26 cellular contexts compared by ENCODE assay signal in the genomic region with DNA sequence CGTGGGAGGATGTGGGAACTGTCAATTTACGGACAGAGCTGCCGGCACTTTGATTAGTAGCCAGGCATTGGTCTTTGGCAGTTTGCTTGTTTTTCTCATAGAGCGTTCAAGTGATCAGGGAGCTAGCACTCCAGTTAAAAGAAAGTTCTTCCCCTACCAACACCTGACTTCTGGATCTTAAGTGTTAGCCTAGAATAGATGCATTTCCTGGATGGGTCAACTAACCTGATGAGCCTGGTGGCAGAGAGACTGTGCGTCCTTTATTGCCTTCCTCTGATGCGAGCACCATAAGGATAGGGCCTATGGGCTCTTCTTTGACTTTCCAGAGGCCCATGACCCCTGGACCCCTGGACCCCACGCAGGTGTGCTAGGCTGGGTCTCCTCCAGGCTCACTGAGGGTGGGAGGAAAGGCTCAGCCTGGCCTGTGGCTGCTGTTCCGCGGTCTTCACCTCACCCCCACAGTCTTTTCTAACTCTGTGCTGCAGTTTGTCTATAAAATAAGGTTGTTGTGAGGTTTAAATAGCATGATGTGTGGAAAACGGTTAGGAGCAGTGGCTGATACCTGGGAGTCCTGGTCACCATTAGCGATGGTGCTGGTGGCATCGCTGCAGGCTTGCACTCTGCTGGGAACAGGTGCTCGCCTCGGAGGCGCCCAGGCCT. TPM values are rescaled to one million over a fixed set of nuclear protein-coding genes. Genes with fewer than 3 reads are reported as not detected.
DNase-seq lines count a peak whose midpoint lies in the region; ATAC-seq, FAIRE-seq and TF ChIP-seq lines count a peak whose summit lies in the region.
"Had no signal": no experiment of that assay in that cellular context is flagged by ENCODE, and none has a peak within 500 bp of the region (broad histone marks: within the 10 kb centered on the region; RNA-seq: fewer than 3 reads in every experiment).

No MANE protein-coding gene starts in this region.

- no peak for TF ChIP-seq POLR2A in HepG2 (IDR thresholded peaks at IDR 0.05; ENCODE audit: insufficient read depth in 1 of 2, low read depth in 2 of 2, low read length in 2 of 2)
- no peak for TF ChIP-seq POLR2A in spleen (IDR thresholded peaks at IDR 0.05)

- no peaks in the 10 kb centered on the region for H3K27me3 ChIP-seq in HepG2 (ENCODE audit: control insufficient read depth in 1 of 2, insufficient read depth in 2 of 2, low read length in 2 of 2)
- no peaks in the 10 kb centered on the region for H3K27me3 ChIP-seq in spleen (replicated peaks in 1 of 7)
- H3K27me3 ChIP-seq: Peyer's patch, right atrium auricular region, SJCRH30 had no signal

- TF ChIP-seq EP300 in HepG2 (IDR thresholded peaks at IDR 0.05; ENCODE audit: low read depth in 2 of 2, low read length in 2 of 2) (no peak), HepG2 (CRISPR knock-in tag; IDR thresholded peaks at IDR 0.05; ENCODE audit: borderline replicate concordance) (no peak)

- no peak overlapping the region for H2AFZ ChIP-seq in HepG2 (ENCODE audit: low read length)
- H2AFZ ChIP-seq: GM23248 had no signal

- WGBS in HepG2 (ENCODE audit: low lambda C conversion rate), result 91% methylated on average over 15 of the region's 15 CpGs
- WGBS in spleen, 5 donors, result 74 to 84% (median 82%) methylated on average over 15 of the region's 15 CpGs

- H3K27ac ChIP-seq in HEK293 (ENCODE audit: extremely low read depth, low read depth, low read length) (no peak overlapping the region), HepG2 (ENCODE audit: extremely low read length, insufficient read depth, low read length) (no peak overlapping the region), spleen (no peak overlapping the region)
- H3K27ac ChIP-seq: epithelial cell of prostate, GM23248, Peyer's patch, SJCRH30 had no signal

- CTCF ChIA-PET in HEK293 (lab: Yijun Ruan, JAX), result no interaction called here
- CTCF ChIA-PET in HepG2 (lab: Yijun Ruan, JAX; ENCODE audit: low intra/inter-chr PET ratio, low total read pairs), result no interaction called here

- in situ Hi-C loops in HepG2 (cut with HindIII; ENCODE audit: extremely low pct_ligation_motif_present, low pct_unique_long_range_greater_than_20kb), result no loop called here

- H4K20me1 ChIP-seq in HepG2 (ENCODE audit: insufficient read depth, low read length), result peaks cover 17% of the 10 kb centered on the region

- no peak for TF ChIP-seq CTCF in HEK293 (tag by site-specific recombination; IDR thresholded peaks at IDR 0.05)
- TF ChIP-seq CTCF in HepG2 (CRISPR knock-in tag; IDR thresholded peaks at IDR 0.05), result no peak
- TF ChIP-seq CTCF in spleen (IDR thresholded peaks at IDR 0.05 in 8 of 11, conservative IDR thresholded peaks at IDR 0.05 in 3 of 11), result no peak

- POLR2A ChIA-PET in HEK293 (lab: Yijun Ruan, JAX), result no interaction called here
- POLR2A ChIA-PET in HepG2 (lab: Yijun Ruan, JAX), result no interaction called here

- H3K4me1 ChIP-seq in HEK293 (ENCODE audit: control insufficient read depth, insufficient read depth, low read length) (no peaks in the 10 kb centered on the region), HepG2 (ENCODE audit: insufficient read depth, low read length) (peaks cover 47% of the 10 kb centered on the region), spleen (peaks cover 12 to 67% (median 49%) of the 10 kb centered on the region in 6 donors)

- no TSS peak for BruUV-seq in HepG2 (replicated peaks; lab: Mats Ljungman, UMichigan)

- no peak for FAIRE-seq in HepG2 (lab: Jason Lieb, UNC)
- FAIRE-seq: TTC549 had no signal

- peaks cover 53% of the 10 kb centered on the region for H3K79me2 ChIP-seq in HepG2 (ENCODE audit: insufficient read depth, low read length)

- no peaks in the 10 kb centered on the region for H3K36me3 ChIP-seq in HEK293 (ENCODE audit: control insufficient read depth in 2 of 2, insufficient read depth in 1 of 2, low read length in 2 of 2)
- no peaks in the 10 kb centered on the region; a peak in 1 of 5 replicates for H3K36me3 ChIP-seq in HepG2 (replicated peaks in 1 of 2; ENCODE audit: control insufficient read depth in 1 of 2, insufficient read depth in 2 of 2, low read length in 2 of 2)
- H3K36me3 ChIP-seq in spleen, result no peaks in the 10 kb centered on the region
- H3K36me3 ChIP-seq: Peyer's patch, right atrium auricular region, SJCRH30 had no signal

- intact Hi-C loops in HepG2 (cut with micrococcal nuclease; ENCODE audit: unreplicated experiment) (loop anchor here (5.0 kb wide), 1 partner anchor 92 kb away; no protein-coding TSS in a partner anchor), spleen (cut with DNase I; ENCODE audit: low total_unique reads) (no loop called here)

- H3K9me3 ChIP-seq in HEK293 (ENCODE audit: control insufficient read depth, insufficient read depth, low read depth, low read length), result no peaks in the 10 kb centered on the region
- H3K9me3 ChIP-seq in HepG2 (ENCODE audit: low read length), result no peaks in the 10 kb centered on the region
- no peaks in the 10 kb centered on the region for H3K9me3 ChIP-seq in spleen
- H3K9me3 ChIP-seq: Peyer's patch, right atrium auricular region, SJCRH30 had no signal

- DNase-seq in astrocyte of the hippocampus (ENCODE audit: low read depth, low spot score), result peak; percentile 36
- no peak for DNase-seq in HepG2 (ENCODE audit: low spot score)
- DNase-seq in spleen, result peak; percentile 42
- DNase-seq in NCI-H748 (lab: John Stamatoyannopoulos, UW; ENCODE audit: unreplicated experiment), result no peak
- no peak for DNase-seq in ureter (ENCODE audit: low spot score)
- DNase-seq in NCI-H1694 (lab: John Stamatoyannopoulos, UW), result no peak
- DNase-seq: activated CD4-positive, CD25-positive, alpha-beta regulatory T cell treated with anti-CD3 and anti-CD28 coated beads, Interleukin-2, amount 50 U/mL, for 72 hours; activated CD8-positive, alpha-beta T cell treated with anti-CD3 and anti-CD28 coated beads, Interleukin-2, amount 10 ng/mL, durations not matched to agents 7 days and 5 days; activated naive CD4-positive, alpha-beta T cell treated with anti-CD3 and anti-CD28 coated beads for 36 hours; activated T-cell treated with anti-CD3 and anti-CD28 coated beads, Interleukin-2, amount 50 U/mL, for 4 hours; CD4-positive, alpha-beta T cell; GM23248; KBM-7; kidney glomerular epithelial cell; MM.1S; NCI-H1417 treated with DMSO at 0.1 percent for 48 hours; NCI-H2171; NCI-H524 treated with DMSO at 0.1 percent for 48 hours; SJCRH30; stimulated activated naive CD4-positive, alpha-beta T cell treated with Interleukin-2 at 50 U/mL for 16 hours had no signal

- no peak for ATAC-seq in HepG2
- ATAC-seq in HG02623 (IDR thresholded peaks at IDR 0.05; ENCODE audit: unreplicated experiment), result no peak
- ATAC-seq: activated CD8-positive, alpha-beta T cell treated with anti-CD3 and anti-CD28 coated beads, Interleukin-2, amount 10 ng/mL, durations not matched to agents 7 days and 5 days; activated T-cell treated with anti-CD3 and anti-CD28 coated beads, Interleukin-2, amount 50 U/mL, for 4 hours had no signal

- 0 out of 2 replicates have a peak overlapping the region, but pooled peaks have one; percentile 4 for H3K4me2 ChIP-seq in HepG2 (ENCODE audit: low read depth, low read length)

- no peak overlapping the region for H3K9ac ChIP-seq in HepG2 (ENCODE audit: insufficient read depth, low read depth, low read length)
- H3K9ac ChIP-seq: GM23248 had no signal

- H3K4me3 ChIP-seq in HEK293 (ENCODE audit: low read depth, low read length) (no peak overlapping the region), HepG2 (replicated peaks in 1 of 3; ENCODE audit: insufficient read depth in 1 of 3, low read depth in 2 of 3, low read length in 3 of 3) (no peak overlapping the region; a peak in 1 of 6 replicates), spleen (no peak overlapping the region)
- H3K4me3 ChIP-seq: GM23248, Peyer's patch, right atrium auricular region, SJCRH30 had no signal

- TF ChIP-seq RAD21 in HepG2 (CRISPR knock-in tag; IDR thresholded peaks at IDR 0.05), result no peak

RNA-seq across cellular contexts. Expression of a gene that starts 6.8 kb away (rescaled TPM):
- total RNA-seq in HepG2 (2016; rRNA removed; fragmentation: Illumina TruSeq; extraction: Trizol), result 18.2 and 21.0 TPM in 2 replicates
- 9.3 and 11.0 TPM in 2 replicates for total RNA-seq in HepG2 (2016; cell fraction: cytosol; rRNA removed; fragmentation: Illumina TruSeq; extraction: Trizol; ENCODE audit: low read depth)
- 16.0 and 24.7 TPM in 2 replicates for total RNA-seq in HepG2 (2016; cell fraction: insoluble cytoplasmic fraction; rRNA removed; fragmentation: Illumina TruSeq; extraction: Trizol)
- 16.1 and 18.9 TPM in 2 replicates for total RNA-seq in HepG2 (2016; cell fraction: membrane; rRNA removed; fragmentation: Illumina TruSeq; extraction: Trizol)
- 21.7 and 25.1 TPM in 2 replicates for total RNA-seq in HepG2 (2016; cell fraction: nucleus; rRNA removed; fragmentation: Illumina TruSeq; extraction: Trizol)
- polyA plus RNA-seq in HepG2 (2011; rRNA removed), result 27.7 and 35.5 TPM in 2 replicates
- 11.1 and 23.9 TPM in 2 replicates for polyA plus RNA-seq in HepG2 (2011; cell fraction: cytosol; rRNA removed)
- 115 and 118 TPM in 2 replicates for polyA plus RNA-seq in HepG2 (2011; cell fraction: nucleus; rRNA removed)
- polyA plus RNA-seq in HepG2 (2012), result 37.4 and 43.4 TPM in 2 replicates
- polyA plus RNA-seq in HepG2 (2016; cell fraction: cytosol; fragmentation: Illumina TruSeq; extraction: Trizol; ENCODE audit: low read depth), result 2.0 and 3.4 TPM in 2 replicates
- polyA plus RNA-seq in HepG2 (2016; cell fraction: insoluble cytoplasmic fraction; fragmentation: Illumina TruSeq; extraction: Trizol; ENCODE audit: low read depth), result 17.8 and 20.5 TPM in 2 replicates
- 5.5 and 5.6 TPM in 2 replicates for polyA plus RNA-seq in HepG2 (2016; cell fraction: membrane; fragmentation: Illumina TruSeq; extraction: Trizol; ENCODE audit: low read depth)
- polyA plus RNA-seq in HepG2 (2016; cell fraction: nucleus; fragmentation: Illumina TruSeq; extraction: Trizol; ENCODE audit: insufficient read depth, low read depth), result 51.0 and 56.7 TPM in 2 replicates
- polyA minus RNA-seq in HepG2 (2011; rRNA and poly(A)+ RNA removed; ENCODE audit: low replicate concordance), result 4.5 and 52.2 TPM in 2 replicates
- 14.2 and 24.5 TPM in 2 replicates for polyA minus RNA-seq in HepG2 (2011; cell fraction: cytosol; rRNA and poly(A)+ RNA removed)
- polyA minus RNA-seq in HepG2 (2011; cell fraction: nucleus; rRNA and poly(A)+ RNA removed), result 45.0 and 59.1 TPM in 2 replicates
- 10 to 100 TPM; 12.0 to 36.2 (median 18.8) TPM for total RNA-seq in spleen
- polyA plus RNA-seq in spleen, result 10 to 100 TPM in 2 of 3 donors, 1 to 10 TPM in 1; 7.5 to 26.5 (median 23.1) TPM
- total RNA-seq in ureter, result 50.8 TPM

RNA-seq across cellular contexts. Expression of a gene that starts 50.7 kb away (rescaled TPM):
- 0.10 and 0.22 TPM in 2 replicates for total RNA-seq in HepG2 (2016; rRNA removed; fragmentation: Illumina TruSeq; extraction: Trizol)
- 0.09 and 0.20 TPM in 2 replicates for total RNA-seq in HepG2 (2016; cell fraction: cytosol; rRNA removed; fragmentation: Illumina TruSeq; extraction: Trizol; ENCODE audit: low read depth)
- total RNA-seq in HepG2 (2016; cell fraction: insoluble cytoplasmic fraction; rRNA removed; fragmentation: Illumina TruSeq; extraction: Trizol), result 0.19 TPM in 1 of 2 replicates, not detected in the other
- total RNA-seq in HepG2 (2016; cell fraction: membrane; rRNA removed; fragmentation: Illumina TruSeq; extraction: Trizol), result 0.25 TPM in 1 of 2 replicates, not detected in the other
- total RNA-seq in HepG2 (2016; cell fraction: nucleus; rRNA removed; fragmentation: Illumina TruSeq; extraction: Trizol), result 0.59 TPM in 1 of 2 replicates, not detected in the other
- 0.39 and 0.40 TPM in 2 replicates for polyA plus RNA-seq in HepG2 (2011; rRNA removed)
- 0.05 and 0.34 TPM in 2 replicates for polyA plus RNA-seq in HepG2 (2011; cell fraction: cytosol; rRNA removed)
- polyA plus RNA-seq in HepG2 (2011; cell fraction: nucleus; rRNA removed), result 2.2 and 3.5 TPM in 2 replicates
- polyA plus RNA-seq in HepG2 (2012), result 0.40 and 0.65 TPM in 2 replicates
- 0.10 and 0.12 TPM in 2 replicates for polyA plus RNA-seq in HepG2 (2016; cell fraction: cytosol; fragmentation: Illumina TruSeq; extraction: Trizol; ENCODE audit: low read depth)
- polyA plus RNA-seq in HepG2 (2016; cell fraction: insoluble cytoplasmic fraction; fragmentation: Illumina TruSeq; extraction: Trizol; ENCODE audit: low read depth), result 0.16 TPM in 1 of 2 replicates, not detected in the other
- polyA plus RNA-seq in HepG2 (2016; cell fraction: membrane; fragmentation: Illumina TruSeq; extraction: Trizol; ENCODE audit: low read depth), result 0.07 and 0.08 TPM in 2 replicates
- 0.36 and 0.65 TPM in 2 replicates for polyA plus RNA-seq in HepG2 (2016; cell fraction: nucleus; fragmentation: Illumina TruSeq; extraction: Trizol; ENCODE audit: insufficient read depth, low read depth)
- 0.14 and 1.0 TPM in 2 replicates for polyA minus RNA-seq in HepG2 (2011; rRNA and poly(A)+ RNA removed; ENCODE audit: low replicate concordance)
- not detected in 2 replicates for polyA minus RNA-seq in HepG2 (2011; cell fraction: cytosol; rRNA and poly(A)+ RNA removed)
- polyA minus RNA-seq in HepG2 (2011; cell fraction: nucleus; rRNA and poly(A)+ RNA removed), result 1.9 and 2.0 TPM in 2 replicates
- 1 to 10 TPM; 1.4 to 2.8 (median 2.2) TPM for total RNA-seq in spleen
- 1 to 10 TPM in 1 of 3 donors, under 1 TPM in 2; 0.41 to 1.0 (median 0.90) TPM for polyA plus RNA-seq in spleen
- 1.7 TPM for total RNA-seq in ureter
- total RNA-seq: GM23248, right atrium auricular region had no signal
- polyA plus RNA-seq: GM23248 had no signal

Comparison
In these comparisons a context has a peak if more than half of its experiments do, and no peak if none do; other contexts are left out.
1. DNase-seq: peak in astrocyte of the hippocampus (single experiment) and spleen (single experiment); none in HepG2 (single experiment), NCI-H748 (single experiment), ureter (single experiment) and NCI-H1694 (single experiment).